Comparison of ENCODE assay signal across 27 cellular contexts in the genomic region with DNA sequence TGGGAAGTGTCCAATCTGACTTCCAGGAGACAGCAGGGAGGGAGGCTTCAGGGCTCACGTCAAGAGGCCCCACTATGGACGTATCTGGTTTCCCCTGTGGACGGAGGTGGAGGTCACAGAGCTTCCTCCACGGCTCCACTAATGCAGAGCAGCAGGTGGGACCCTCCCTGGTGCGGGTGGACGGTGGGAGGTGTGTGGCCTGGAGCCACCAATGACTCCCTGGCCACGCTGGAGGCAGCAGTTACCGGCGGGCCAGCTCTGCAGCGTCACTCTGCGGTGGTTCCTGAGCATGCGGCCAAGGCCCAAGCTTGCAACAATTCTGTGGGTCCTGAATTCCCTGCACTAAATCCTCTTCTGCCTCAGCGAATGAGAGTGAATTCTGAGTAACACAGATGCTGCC. TPM values are rescaled to one million over a fixed set of nuclear protein-coding genes. Genes with fewer than 3 reads are reported as not detected.
DNase-seq lines count a peak whose midpoint lies in the region; ATAC-seq, FAIRE-seq and TF ChIP-seq lines count a peak whose summit lies in the region.
"Had no signal": no experiment of that assay in that cellular context is flagged by ENCODE, and none has a peak within 500 bp of the region (broad histone marks: within the 10 kb centered on the region; RNA-seq: fewer than 3 reads in every experiment).

No MANE protein-coding gene starts in this region.

- H3K36me3 ChIP-seq in astrocyte (ENCODE audit: insufficient read depth, low read length) (no peaks in the 10 kb centered on the region), tibial artery (no peaks in the 10 kb centered on the region)
- H3K36me3 ChIP-seq: BLaER1, MG63 had no signal

- H3K9me3 Mint-ChIP-seq in astrocyte (ENCODE audit: unreplicated experiment) (no peaks in the 10 kb centered on the region), progenitor cell of endocrine pancreas (ENCODE audit: low read depth) (no peaks in the 10 kb centered on the region)
- H3K9me3 Mint-ChIP-seq: CD4-positive, alpha-beta T cell had no signal

- no peaks in the 10 kb centered on the region for H3K79me2 ChIP-seq in astrocyte (ENCODE audit: insufficient read depth, low read length)

- no peak overlapping the region for H2AFZ ChIP-seq in astrocyte (ENCODE audit: low read depth, low read length)

- DNase-seq in NCI-H2196 (lab: John Stamatoyannopoulos, UW; ENCODE audit: unreplicated experiment) = peak; percentile 79
- DNase-seq in astrocyte (ENCODE audit: low read depth) = no peak
- peak; percentile 37 for DNase-seq in fibroblast of mammary gland (ENCODE audit: low read depth)
- DNase-seq in progenitor cell of endocrine pancreas (ENCODE audit: low spot score, unreplicated experiment) = no peak
- no peak for DNase-seq in RKO (ENCODE audit: low spot score)
- DNase-seq in tibial artery = no peak
- DNase-seq in HT-29 (ENCODE audit: low spot score) = no peak
- DNase-seq: CD4-positive, alpha-beta T cell; COR-L47; DMS 273 treated with DMSO at 0.1 percent for 48 hours; DND-41; MG63; NCI-H1417; NCI-H1694 treated with DMSO at 0.1 percent for 48 hours; NCI-H510A treated with DMSO at 0.1 percent for 48 hours; NCI-H774; OCI-M1; SHP77 had no signal

- H3K9ac ChIP-seq in astrocyte (ENCODE audit: low read length) = no peak overlapping the region
- H3K9ac ChIP-seq: BLaER1 had no signal

- peaks cover 3% of the 10 kb centered on the region for H3K27me3 ChIP-seq in astrocyte (ENCODE audit: insufficient read depth, low read length)
- H3K27me3 ChIP-seq in tibial artery = peaks cover 0 to 3% of the 10 kb centered on the region in 2 donors
- H3K27me3 ChIP-seq: BLaER1, MG63 had no signal

- no peaks in the 10 kb centered on the region for H3K9me3 ChIP-seq in astrocyte (ENCODE audit: insufficient read depth, low read depth, low read length)
- H3K9me3 ChIP-seq in tibial artery = no peaks in the 10 kb centered on the region
- H3K9me3 ChIP-seq: BLaER1 had no signal

- H3K4me1 Mint-ChIP-seq in astrocyte (ENCODE audit: low read depth, unreplicated experiment) = peaks cover 14% of the 10 kb centered on the region
- H3K4me1 Mint-ChIP-seq in progenitor cell of endocrine pancreas (ENCODE audit: low read depth) = peaks cover 2% of the 10 kb centered on the region

- H3K4me3 Mint-ChIP-seq in astrocyte (ENCODE audit: unreplicated experiment) = no peak overlapping the region
- H3K4me3 Mint-ChIP-seq in progenitor cell of endocrine pancreas (ENCODE audit: low read depth) = no peak overlapping the region
- H3K4me3 Mint-ChIP-seq: CD4-positive, alpha-beta T cell had no signal

- H4K20me1 ChIP-seq in astrocyte (ENCODE audit: insufficient read depth, low read length) = no peaks in the 10 kb centered on the region
- H4K20me1 ChIP-seq: BLaER1 had no signal

- TF ChIP-seq CTCF in astrocyte (IDR thresholded peaks at IDR 0.05; ENCODE audit: insufficient read depth, low read depth, low read length) (no peak), fibroblast of mammary gland (conservative IDR thresholded peaks at IDR 0.05; ENCODE audit: control insufficient read depth, insufficient read depth, low read depth, low read length) (peak; percentile 12), progenitor cell of endocrine pancreas (IDR thresholded peaks at IDR 0.05; ENCODE audit: unreplicated experiment) (no peak), tibial artery (IDR thresholded peaks at IDR 0.05) (no peak)

- no peak overlapping the region for H3K4me3 ChIP-seq in astrocyte (ENCODE audit: insufficient read depth, low read depth, low read length)
- no peak overlapping the region for H3K4me3 ChIP-seq in fibroblast of mammary gland (ENCODE audit: control insufficient read depth, low read depth, low read length)
- no peak overlapping the region for H3K4me3 ChIP-seq in tibial artery
- H3K4me3 ChIP-seq: BLaER1, GM12878, K562, MG63 had no signal

- H3K27ac ChIP-seq in astrocyte (ENCODE audit: low read depth, low read length) (no peak overlapping the region), tibial artery (no peak overlapping the region)
- H3K27ac ChIP-seq: BLaER1 had no signal

- peak overlapping the region; percentile 32 for H3K4me2 ChIP-seq in astrocyte (ENCODE audit: low read length)
- H3K4me2 ChIP-seq: BLaER1 had no signal

- H3K27ac Mint-ChIP-seq in astrocyte (ENCODE audit: unreplicated experiment) (no peak overlapping the region), progenitor cell of endocrine pancreas (peak overlapping the region; percentile 27)
- H3K27ac Mint-ChIP-seq: CD4-positive, alpha-beta T cell had no signal

- FAIRE-seq in astrocyte (lab: Jason Lieb, UNC) = no peak
- FAIRE-seq: GM12878, HepG2, K562, RCC 7860 had no signal

- no peak for ATAC-seq in HG02588 (IDR thresholded peaks at IDR 0.05; ENCODE audit: unreplicated experiment)
- ATAC-seq: GM12878, HCT116, HepG2, K562 had no signal

- H3K4me1 ChIP-seq in astrocyte (ENCODE audit: insufficient read depth, low read length) (peaks cover 4% of the 10 kb centered on the region), tibial artery (no peaks in the 10 kb centered on the region)
- H3K4me1 ChIP-seq: BLaER1 had no signal

- peaks cover 17% of the 10 kb centered on the region for H3K27me3 Mint-ChIP-seq in astrocyte (ENCODE audit: low read depth, unreplicated experiment)
- H3K27me3 Mint-ChIP-seq in progenitor cell of endocrine pancreas = peaks cover 19% of the 10 kb centered on the region

- H3K36me3 Mint-ChIP-seq in astrocyte (ENCODE audit: low read depth, unreplicated experiment) = peaks cover 2% of the 10 kb centered on the region
- H3K36me3 Mint-ChIP-seq in progenitor cell of endocrine pancreas (ENCODE audit: insufficient read depth) = no peaks in the 10 kb centered on the region

- intact Hi-C loops in tibial artery (cut with DNase I; ENCODE audit: low total_unique reads) = no loop called here

RNA-seq across cellular contexts. Expression of gene CRACDL, which starts 9.0 kb away (rescaled TPM):
- total RNA-seq in astrocyte (1.8 and 5.7 TPM in 2 replicates), progenitor cell of endocrine pancreas (1.6 and 2.1 TPM in 2 replicates)
- 7.6 and 9.5 TPM in 2 replicates for total RNA-seq in HT-29 (2014; rRNA removed; shearing (Covaris generic))
- total RNA-seq: A673, K562, LHCN-M2 had no signal

Comparison
In these comparisons a context has a peak if more than half of its experiments do, and no peak if none do; other contexts are left out.
1. DNase-seq: peak in NCI-H2196 (single experiment) and fibroblast of mammary gland (single experiment); none in astrocyte (single experiment), progenitor cell of endocrine pancreas (single experiment), RKO (single experiment), tibial artery (0 of 2) and HT-29 (single experiment).